ENCODE assay signal across 25 cellular contexts in the genomic region with DNA sequence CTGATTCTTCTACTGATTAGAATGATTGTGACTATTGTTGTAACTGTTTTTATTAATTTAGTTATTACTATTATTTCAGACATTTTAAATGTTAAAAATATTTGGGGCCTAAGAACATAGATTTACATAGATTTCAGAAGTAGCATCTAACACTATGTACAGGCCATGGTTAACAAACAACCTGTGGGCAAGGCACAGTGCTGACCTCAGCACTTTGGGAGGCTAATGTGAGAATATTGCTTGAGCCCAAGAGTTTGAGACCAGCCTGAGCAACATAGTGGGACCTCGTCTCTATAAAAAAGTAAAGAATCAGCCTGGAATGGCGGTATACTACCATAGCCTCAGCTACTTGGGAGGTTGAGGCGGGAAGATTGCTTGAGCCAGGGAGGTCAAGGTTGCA.
"Had no signal": no experiment of that assay in that cellular context is flagged by ENCODE, and none has a peak within 500 bp of the region (broad histone marks: within the 10 kb centered on the region; RNA-seq: fewer than 3 reads in every experiment).

No MANE protein-coding gene starts in this region.

- H3K27ac ChIP-seq: coronary artery, dorsolateral prefrontal cortex, esophagus muscularis mucosa, foreskin keratinocyte, gastroesophageal sphincter, heart left ventricle, hepatocyte, left lung, lower lobe of right lung had no signal

- H3K4me3 ChIP-seq: coronary artery, dorsolateral prefrontal cortex, esophagus muscularis mucosa, gastroesophageal sphincter, heart left ventricle, hepatocyte, left lung, lower lobe of right lung, mucosa of descending colon had no signal

- DNase-seq: dermis blood vessel endothelial cell; dorsolateral prefrontal cortex; effector CD4-positive, alpha-beta T cell; effector memory CD4-positive, alpha-beta T cell; foreskin keratinocyte; heart left ventricle; hypothalamus; immature natural killer cell; islet precursor cell; kidney; kidney glomerular epithelial cell; left cardiac atrium; left lung; left ventricle myocardium superior; lower lobe of right lung; mesenchymal stem cell; naive B cell had no signal

- H2AFZ ChIP-seq: hepatocyte had no signal

- FAIRE-seq: colon, endothelial cell of umbilical vein, frontal cortex, kidney had no signal

- H3K27me3 ChIP-seq: dorsolateral prefrontal cortex, esophagus muscularis mucosa, foreskin keratinocyte, gastroesophageal sphincter, heart left ventricle, hepatocyte, left lung had no signal

- H3K4me1 ChIP-seq: esophagus muscularis mucosa, foreskin keratinocyte, gastroesophageal sphincter, heart left ventricle, left lung, lower lobe of right lung had no signal

- H3K36me3 ChIP-seq: esophagus muscularis mucosa, gastroesophageal sphincter, heart left ventricle, left lung, lower lobe of right lung had no signal

- ATAC-seq: foreskin keratinocyte, gastroesophageal sphincter, heart left ventricle, left cardiac atrium, left lung, left ventricle myocardium superior, lower lobe of right lung had no signal

- H3K4me2 ChIP-seq: hepatocyte had no signal

- H3K79me2 ChIP-seq: hepatocyte had no signal

- H3K9me3 ChIP-seq: esophagus muscularis mucosa, gastroesophageal sphincter, heart left ventricle, lower lobe of right lung, mucosa of descending colon had no signal
